22 cellular contexts compared by ENCODE assay signal in genomic region chr9:13026956-13027355, GRCh38.
"Had no signal": no experiment of that assay in that cellular context is flagged by ENCODE, and none has a peak within 500 bp of the region (broad histone marks: within the 10 kb centered on the region; RNA-seq: fewer than 3 reads in every experiment).

No MANE protein-coding gene starts in this region.

- DNase-seq: colonic mucosa; cortex of kidney; effector CD8-positive, alpha-beta T cell; effector memory CD8-positive, alpha-beta T cell; endodermal cell; erythroblast; esophagus squamous epithelium; foreskin fibroblast; foreskin melanocyte; gastrocnemius medialis; glutamatergic neuron; head of caudate nucleus; heart right ventricle; hippocampal formation; left cardiac atrium; left lung; left ventricle myocardium superior; lower lobe of right lung; mesenchymal stem cell; mucosa of descending colon had no signal

- ATAC-seq: effector memory CD8-positive, alpha-beta T cell; gastrocnemius medialis; heart right ventricle; left cardiac atrium; left lung; left ventricle myocardium superior; lower lobe of right lung; mucosa of descending colon had no signal

- H3K4me1 Mint-ChIP-seq: endodermal cell, mesothelial cell of epicardium had no signal

- H3K9me3 Mint-ChIP-seq: dendritic cell treated with granulocyte-macrophage colony-stimulating factor and Interleukin-4, amounts not matched to agents 40 ng/mL and 50 ng/mL, for 4 days; endodermal cell had no signal

- H3K27me3 Mint-ChIP-seq: dendritic cell treated with granulocyte-macrophage colony-stimulating factor and Interleukin-4, amounts not matched to agents 40 ng/mL and 50 ng/mL, for 4 days; effector memory CD8-positive, alpha-beta T cell had no signal

- H3K27ac Mint-ChIP-seq: dendritic cell treated with granulocyte-macrophage colony-stimulating factor and Interleukin-4, amounts not matched to agents 40 ng/mL and 50 ng/mL, for 4 days; effector memory CD8-positive, alpha-beta T cell; endodermal cell; mesothelial cell of epicardium had no signal

- H3K4me3 Mint-ChIP-seq: dendritic cell treated with granulocyte-macrophage colony-stimulating factor and Interleukin-4, amounts not matched to agents 40 ng/mL and 50 ng/mL, for 4 days; effector memory CD8-positive, alpha-beta T cell; endodermal cell; mesothelial cell of epicardium had no signal

- H3K36me3 Mint-ChIP-seq: mesothelial cell of epicardium had no signal
